Comparison of ENCODE assay signal across 16 cellular contexts in genomic region chr5:2801602-2802525, GRCh38. TPM values are rescaled to one million over a fixed set of nuclear protein-coding genes. Genes with fewer than 3 reads are reported as not detected.
"Had no signal": no experiment of that assay in that cellular context is flagged by ENCODE, and none has a peak within 500 bp of the region (broad histone marks: within the 10 kb centered on the region; RNA-seq: fewer than 3 reads in every experiment).

No MANE protein-coding gene starts in this region.

- H3K36me3 ChIP-seq: esophagus squamous epithelium, heart left ventricle, neural progenitor cell, pancreas, thyroid gland had no signal

- H3K4me3 ChIP-seq: esophagus squamous epithelium, heart left ventricle, neural progenitor cell, pancreas, thyroid gland had no signal

- H3K4me3 Mint-ChIP-seq: activated CD8-positive, alpha-beta T cell treated with anti-CD3 and anti-CD28 coated beads for 36 hours; activated naive CD8-positive, alpha-beta T cell treated with anti-CD3 and anti-CD28 coated beads, Interleukin-2, amount 10 ng/mL, durations not matched to agents 7 days and 5 days; neural progenitor cell had no signal

- DNase-seq: activated CD4-positive, alpha-beta T cell treated with anti-CD3 and anti-CD28 coated beads for 4 hours; activated CD8-positive, alpha-beta memory T cell treated with anti-CD3 and anti-CD28 coated beads, Interleukin-2, amount 50 U/mL, for 4 hours; activated CD8-positive, alpha-beta T cell treated with anti-CD3 and anti-CD28 coated beads for 36 hours; activated naive CD8-positive, alpha-beta T cell treated with anti-CD3 and anti-CD28 coated beads, Interleukin-2, amount 10 ng/mL, durations not matched to agents 7 days and 5 days; aorta; esophagus squamous epithelium; foreskin fibroblast; heart left ventricle; left ventricle myocardium superior; pancreas; retina; stimulated activated CD4-positive, alpha-beta T cell treated with anti-CD3 and anti-CD28 coated beads, Interleukin-15, amount 100 ng/mL, for 24 hours; stimulated activated CD4-positive, alpha-beta T cell treated with anti-CD3 and anti-CD28 coated beads, Interleukin-4, amount 100 ng/mL, for 4 hours; T1000; thyroid gland had no signal

- ATAC-seq: activated CD8-positive, alpha-beta T cell treated with anti-CD3 and anti-CD28 coated beads for 36 hours; heart left ventricle; left ventricle myocardium superior; pancreas had no signal

- H3K27me3 Mint-ChIP-seq: activated CD8-positive, alpha-beta T cell treated with anti-CD3 and anti-CD28 coated beads for 36 hours; activated naive CD8-positive, alpha-beta T cell treated with anti-CD3 and anti-CD28 coated beads, Interleukin-2, amount 10 ng/mL, durations not matched to agents 7 days and 5 days had no signal

- H3K27me3 ChIP-seq: neural progenitor cell, pancreas, thyroid gland had no signal

- H3K36me3 Mint-ChIP-seq: activated naive CD8-positive, alpha-beta T cell treated with anti-CD3 and anti-CD28 coated beads, Interleukin-2, amount 10 ng/mL, durations not matched to agents 7 days and 5 days; neural progenitor cell had no signal

- H3K9me3 Mint-ChIP-seq: activated CD8-positive, alpha-beta T cell treated with anti-CD3 and anti-CD28 coated beads for 36 hours; activated naive CD8-positive, alpha-beta T cell treated with anti-CD3 and anti-CD28 coated beads, Interleukin-2, amount 10 ng/mL, durations not matched to agents 7 days and 5 days; neural progenitor cell had no signal

- H3K4me1 ChIP-seq: esophagus squamous epithelium, heart left ventricle, neural progenitor cell, pancreas, thyroid gland had no signal

- H3K4me1 Mint-ChIP-seq: activated naive CD8-positive, alpha-beta T cell treated with anti-CD3 and anti-CD28 coated beads, Interleukin-2, amount 10 ng/mL, durations not matched to agents 7 days and 5 days; neural progenitor cell had no signal

- H3K9me3 ChIP-seq: esophagus squamous epithelium, heart left ventricle, pancreas, thyroid gland had no signal

- H3K27ac ChIP-seq: esophagus squamous epithelium, heart left ventricle, neural progenitor cell, pancreas, thyroid gland had no signal

- H3K27ac Mint-ChIP-seq: activated CD8-positive, alpha-beta T cell treated with anti-CD3 and anti-CD28 coated beads for 36 hours; activated naive CD8-positive, alpha-beta T cell treated with anti-CD3 and anti-CD28 coated beads, Interleukin-2, amount 10 ng/mL, durations not matched to agents 7 days and 5 days; neural progenitor cell had no signal

RNA-seq across cellular contexts. Expression of gene IRX2, which starts 50.4 kb away (rescaled TPM):
- total RNA-seq: activated CD8-positive, alpha-beta T cell treated with anti-CD3 and anti-CD28 coated beads for 36 hours; activated naive CD8-positive, alpha-beta T cell treated with anti-CD3 and anti-CD28 coated beads, Interleukin-2, amount 10 ng/mL, durations not matched to agents 7 days and 5 days had no signal
